ENCODE assay signal across 8 cellular contexts in genomic region chrX:79366888-79367749, GRCh38. TPM values are rescaled to one million over a fixed set of nuclear protein-coding genes. Genes with fewer than 3 reads are reported as not detected.
DNase-seq lines count a peak whose midpoint lies in the region; ATAC-seq, FAIRE-seq and TF ChIP-seq lines count a peak whose summit lies in the region.

Gene ITM2A, minus strand, starts transcription at chrX:79367334. Its CDS starts 119 bp downstream, at chrX:79367215.

- peak; percentile 23 for DNase-seq in GM13977 (ENCODE audit: low spot score)
- peak in 4 of 7 donors; percentile 1 to 17 (median 14) for DNase-seq in adrenal gland
- peak; percentile 79 for DNase-seq in kidney
- peak; percentile 64 for DNase-seq in stimulated activated CD4-positive, alpha-beta T cell treated with anti-CD3 and anti-CD28 coated beads, Interleukin-4, amount 100 ng/mL, for 1 hour
- DNase-seq in hippocampal formation (lab: John Stamatoyannopoulos, UW), result no peak
- DNase-seq in NCI-H1105 (lab: John Stamatoyannopoulos, UW), result no peak

- peak within 1 kb of the TSS in 1 of 5 donors; percentile 63 for H3K27ac ChIP-seq in adrenal gland
- H3K27ac ChIP-seq in kidney (ENCODE audit: low read depth in 2 of 2, low read length in 2 of 2), result peak within 1 kb of the TSS in 1 of 2 donors; percentile 47

- 2 to 32% (median 18%) methylated on average over 10 to 38 of the region's 38 CpGs for WGBS in adrenal gland, 4 donors

- in situ Hi-C loops in GM13977 (cut with MboI; ENCODE audit: low pct_unique_long_range_greater_than_20kb, low sequenced_read_pairs, unreplicated experiment), result no loop called here

- no peaks in the 10 kb centered on the region for H3K9me3 Mint-ChIP-seq in T-helper 1 cell treated with Interleukin-12 subunit alpha and Interleukin-12 subunit beta and Interleukin-4 antibody, amounts not matched to agents 30 μg/mL and 1 μg/mL, for 36 hours

- no peak for FAIRE-seq in kidney (lab: Jason Lieb, UNC)

- peaks cover 26% of the 10 kb centered on the region for H3K27me3 ChIP-seq in adrenal gland

- TF ChIP-seq CTCF in GM13977 (IDR thresholded peaks at IDR 0.05; ENCODE audit: extremely low read depth, insufficient read depth, missing control alignments) (no peak), adrenal gland (IDR thresholded peaks at IDR 0.05) (no peak), kidney (IDR thresholded peaks at IDR 0.05; ENCODE audit: borderline replicate concordance, extremely low read depth, insufficient read depth) (no peak)

- intact Hi-C loops in adrenal gland (cut with DNase I) (no loop called here), kidney (cut with DNase I) (no loop called here)

- peak within 1 kb of the TSS; percentile 98 for H3K4me3 Mint-ChIP-seq in T-helper 1 cell treated with Interleukin-12 subunit alpha and Interleukin-12 subunit beta and Interleukin-4 antibody, amounts not matched to agents 30 μg/mL and 1 μg/mL, for 36 hours

- peaks cover 28% of the 10 kb centered on the region for H3K4me1 Mint-ChIP-seq in T-helper 1 cell treated with Interleukin-12 subunit alpha and Interleukin-12 subunit beta and Interleukin-4 antibody, amounts not matched to agents 30 μg/mL and 1 μg/mL, for 36 hours (ENCODE audit: low read depth)

- H3K36me3 ChIP-seq in adrenal gland (replicated peaks in 1 of 2) (no peaks in the 10 kb centered on the region), kidney (ENCODE audit: control insufficient read depth in 1 of 2, insufficient read depth in 2 of 2, low read length in 2 of 2) (no peaks in the 10 kb centered on the region)

- peaks cover 23% of the 10 kb centered on the region for H3K36me3 Mint-ChIP-seq in T-helper 1 cell treated with Interleukin-12 subunit alpha and Interleukin-12 subunit beta and Interleukin-4 antibody, amounts not matched to agents 30 μg/mL and 1 μg/mL, for 36 hours (ENCODE audit: low read depth)

- H3K9me3 ChIP-seq in adrenal gland (replicated peaks in 1 of 3) (no peaks in the 10 kb centered on the region), kidney (ENCODE audit: control insufficient read depth in 1 of 2, low read length in 2 of 2) (no peaks in the 10 kb centered on the region)

- peak within 1 kb of the TSS; percentile 98 for H3K27ac Mint-ChIP-seq in T-helper 1 cell treated with Interleukin-12 subunit alpha and Interleukin-12 subunit beta and Interleukin-4 antibody, amounts not matched to agents 30 μg/mL and 1 μg/mL, for 36 hours

- H3K4me3 ChIP-seq in adrenal gland, result peak within 1 kb of the TSS in 1 of 4 donors; percentile 39
- peak within 1 kb of the TSS; percentile 64 to 70 for H3K4me3 ChIP-seq in kidney (ENCODE audit: low read length in 2 of 2)

- no peaks in the 10 kb centered on the region for H3K4me1 ChIP-seq in adrenal gland (replicated peaks in 1 of 2)
- no peaks in the 10 kb centered on the region for H3K4me1 ChIP-seq in kidney (ENCODE audit: control insufficient read depth in 1 of 2, insufficient read depth in 1 of 2, low read depth in 1 of 2, low read length in 2 of 2)

- no peak for TF ChIP-seq POLR2A in adrenal gland (IDR thresholded peaks at IDR 0.05)

- ATAC-seq in HG02798 (IDR thresholded peaks at IDR 0.05; ENCODE audit: poor library complexity, unreplicated experiment), result peak; percentile 78

- H3K27me3 Mint-ChIP-seq in T-helper 1 cell treated with Interleukin-12 subunit alpha and Interleukin-12 subunit beta and Interleukin-4 antibody, amounts not matched to agents 30 μg/mL and 1 μg/mL, for 36 hours (ENCODE audit: low read depth), result no peaks in the 10 kb centered on the region

- no peak within 1 kb of the TSS for H3K9ac ChIP-seq in kidney (ENCODE audit: low read length in 2 of 2)

RNA-seq across cellular contexts. Expression of gene ITM2A, which starts in this region (rescaled TPM):
- total RNA-seq in adrenal gland, result 10 to 100 TPM in 4 of 8 donors, 1 to 10 TPM in 4; 6.8 to 23.1 (median 9.6) TPM
- 10 to 100 TPM in 2 of 3 donors, 1 to 10 TPM in 1; 5.7 to 13.7 (median 12.3) TPM for polyA plus RNA-seq in adrenal gland
- 60.6 TPM for total RNA-seq in kidney
- polyA plus RNA-seq in kidney (ENCODE audit: insufficient read depth, low read depth, low replicate concordance), result 28.8 TPM

Comparison
In these comparisons a context has a peak if more than half of its experiments do, and no peak if none do; other contexts are left out.
1. DNase-seq: peak in GM13977 (single experiment), adrenal gland (4 of 7), kidney (single experiment) and stimulated activated CD4-positive, alpha-beta T cell treated with anti-CD3 and anti-CD28 coated beads, Interleukin-4, amount 100 ng/mL, for 1 hour (single experiment); none in hippocampal formation (0 of 2) and NCI-H1105 (single experiment).